Comparison of ENCODE assay signal across 16 cellular contexts in the genomic region with DNA sequence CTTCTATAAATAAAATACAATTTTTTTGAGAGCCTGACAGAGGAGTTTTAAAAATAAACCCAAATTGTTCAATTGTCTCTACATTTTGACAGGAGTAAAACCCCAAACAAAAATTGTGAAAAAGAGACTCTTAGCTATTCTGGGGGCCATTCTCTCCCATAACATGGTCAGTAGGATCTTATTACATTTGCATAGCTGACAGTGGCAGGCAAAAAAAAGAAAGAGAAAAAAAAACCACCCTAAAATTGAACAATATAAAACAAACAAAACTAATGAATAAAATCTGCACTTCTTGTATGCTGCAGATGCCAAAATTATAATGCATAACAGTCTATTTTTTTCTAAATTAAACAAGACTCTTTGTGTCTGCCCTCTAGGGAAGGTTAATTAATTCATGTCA.
DNase-seq lines count a peak whose midpoint lies in the region; ATAC-seq, FAIRE-seq and TF ChIP-seq lines count a peak whose summit lies in the region.
"Had no signal": no experiment of that assay in that cellular context is flagged by ENCODE, and none has a peak within 500 bp of the region (broad histone marks: within the 10 kb centered on the region; RNA-seq: fewer than 3 reads in every experiment).

No MANE protein-coding gene starts in this region.

- no peaks in the 10 kb centered on the region for H3K9me3 Mint-ChIP-seq in astrocyte (ENCODE audit: unreplicated experiment)
- H3K9me3 Mint-ChIP-seq: CD8-positive, alpha-beta T cell had no signal

- FAIRE-seq in astrocyte (lab: Jason Lieb, UNC) = no peak
- FAIRE-seq: H1 had no signal

- peaks cover 17% of the 10 kb centered on the region for H3K4me1 Mint-ChIP-seq in astrocyte (ENCODE audit: low read depth, unreplicated experiment)
- H3K4me1 Mint-ChIP-seq: B cell had no signal

- DNase-seq in NCI-H69 (lab: John Stamatoyannopoulos, UW) (peak; percentile 90), astrocyte (ENCODE audit: low read depth) (no peak), fibroblast of lung (ENCODE audit: low read depth in 2 of 2) (no peak), thoracic aorta (ENCODE audit: low spot score) (no peak)
- DNase-seq: Calu3; CD8-positive, alpha-beta T cell; DMS79 treated with DMSO at 0.1 percent for 48 hours; GF-D8; H9 had no signal

- TF ChIP-seq CTCF in astrocyte (IDR thresholded peaks at IDR 0.05; ENCODE audit: insufficient read depth, low read depth, low read length) (no peak), fibroblast of lung (conservative IDR thresholded peaks at IDR 0.05 in 1 of 2, IDR thresholded peaks at IDR 0.05 in 1 of 2; ENCODE audit: low read depth in 1 of 2, low read length in 2 of 2) (no peak), thoracic aorta (IDR thresholded peaks at IDR 0.05) (no peak)

- H3K27ac Mint-ChIP-seq in astrocyte (ENCODE audit: unreplicated experiment) = peak overlapping the region; percentile 89
- H3K27ac Mint-ChIP-seq: B cell; CD8-positive, alpha-beta T cell; H9 had no signal

- H3K9me3 ChIP-seq in astrocyte (ENCODE audit: insufficient read depth, low read depth, low read length) = no peaks in the 10 kb centered on the region
- no peaks in the 10 kb centered on the region for H3K9me3 ChIP-seq in fibroblast of lung (ENCODE audit: control insufficient read depth, insufficient read depth, low read depth, low read length)
- H3K9me3 ChIP-seq in thoracic aorta = no peaks in the 10 kb centered on the region
- H3K9me3 ChIP-seq: BLaER1 treated with 17β-estradiol and CSF1 and Interleukin-3, amounts not matched to agents 10 nM and 100 nM had no signal

- H2AFZ ChIP-seq in astrocyte (ENCODE audit: low read depth, low read length) (no peak overlapping the region), fibroblast of lung (ENCODE audit: low read length) (no peak overlapping the region)

- no peak overlapping the region for H3K4me3 Mint-ChIP-seq in astrocyte (ENCODE audit: unreplicated experiment)
- H3K4me3 Mint-ChIP-seq: B cell; CD8-positive, alpha-beta T cell; H9 had no signal

- no peaks in the 10 kb centered on the region for H3K36me3 Mint-ChIP-seq in astrocyte (ENCODE audit: low read depth, unreplicated experiment)
- H3K36me3 Mint-ChIP-seq: CD8-positive, alpha-beta T cell had no signal

- H3K4me3 ChIP-seq in astrocyte (ENCODE audit: insufficient read depth, low read depth, low read length) = no peak overlapping the region
- no peak overlapping the region for H3K4me3 ChIP-seq in fibroblast of lung (replicated peaks in 1 of 4; ENCODE audit: control extremely low read depth in 1 of 4, insufficient read depth in 1 of 4, low read depth in 3 of 4, low read length in 4 of 4)
- H3K4me3 ChIP-seq in thoracic aorta = no peak overlapping the region
- H3K4me3 ChIP-seq: BLaER1 treated with 17β-estradiol and CSF1 and Interleukin-3, amounts not matched to agents 10 nM and 100 nM had no signal

- no peaks in the 10 kb centered on the region for H3K36me3 ChIP-seq in astrocyte (ENCODE audit: insufficient read depth, low read length)
- H3K36me3 ChIP-seq in fibroblast of lung (ENCODE audit: control insufficient read depth, insufficient read depth, low read length) = no peaks in the 10 kb centered on the region
- no peaks in the 10 kb centered on the region for H3K36me3 ChIP-seq in thoracic aorta
- H3K36me3 ChIP-seq: BLaER1 treated with 17β-estradiol and CSF1 and Interleukin-3, amounts not matched to agents 10 nM and 100 nM had no signal

- ATAC-seq in thoracic aorta (ENCODE audit: insufficient number of reproducible peaks, low FRiP score, low read depth) (no peak), HG03159 (IDR thresholded peaks at IDR 0.05; ENCODE audit: unreplicated experiment) (no peak), HG03520 (IDR thresholded peaks at IDR 0.05; ENCODE audit: unreplicated experiment) (no peak)
- no peak for ATAC-seq in activated CD4-positive, CD25-positive, alpha-beta regulatory T cell treated with anti-CD3 and anti-CD28 coated beads, Interleukin-2, amount 50 U/mL, for 24 hours
- ATAC-seq: CD8-positive, alpha-beta T cell had no signal

- H3K79me2 ChIP-seq in astrocyte (ENCODE audit: insufficient read depth, low read length) (no peaks in the 10 kb centered on the region), fibroblast of lung (ENCODE audit: control insufficient read depth, insufficient read depth, low read length) (no peaks in the 10 kb centered on the region)

- no peaks in the 10 kb centered on the region for H4K20me1 ChIP-seq in astrocyte (ENCODE audit: insufficient read depth, low read length)
- H4K20me1 ChIP-seq in fibroblast of lung (ENCODE audit: control insufficient read depth, extremely low read depth, insufficient read depth, low read length) = no peaks in the 10 kb centered on the region
- H4K20me1 ChIP-seq: BLaER1 treated with 17β-estradiol and CSF1 and Interleukin-3, amounts not matched to agents 10 nM and 100 nM had no signal

- H3K27me3 ChIP-seq in astrocyte (ENCODE audit: insufficient read depth, low read length) (no peaks in the 10 kb centered on the region), fibroblast of lung (ENCODE audit: control insufficient read depth, insufficient read depth, low read length) (no peaks in the 10 kb centered on the region), thoracic aorta (replicated peaks; ENCODE audit: insufficient read depth) (no peaks in the 10 kb centered on the region)
- H3K27me3 ChIP-seq: BLaER1 treated with 17β-estradiol and CSF1 and Interleukin-3, amounts not matched to agents 10 nM and 100 nM had no signal

- H3K4me2 ChIP-seq in astrocyte (ENCODE audit: low read length) (no peak overlapping the region), fibroblast of lung (ENCODE audit: extremely low read depth, insufficient read depth, low read length) (peak overlapping the region; percentile 15)
- H3K4me2 ChIP-seq: BLaER1 treated with 17β-estradiol and CSF1 and Interleukin-3, amounts not matched to agents 10 nM and 100 nM had no signal

- H3K9ac ChIP-seq in astrocyte (ENCODE audit: low read length) (no peak overlapping the region), fibroblast of lung (ENCODE audit: insufficient read depth, low read length) (no peak overlapping the region)
- H3K9ac ChIP-seq: BLaER1 treated with 17β-estradiol and CSF1 and Interleukin-3, amounts not matched to agents 10 nM and 100 nM had no signal

- H3K27me3 Mint-ChIP-seq in astrocyte (ENCODE audit: low read depth, unreplicated experiment) = no peaks in the 10 kb centered on the region
- H3K27me3 Mint-ChIP-seq: B cell had no signal

- H3K27ac ChIP-seq in astrocyte (ENCODE audit: low read depth, low read length) = peak overlapping the region; percentile 57
- H3K27ac ChIP-seq in fibroblast of lung (ENCODE audit: insufficient read depth, low read length) = no peak overlapping the region
- peak overlapping the region; percentile 23 to 52 for H3K27ac ChIP-seq in thoracic aorta
- H3K27ac ChIP-seq: BLaER1 treated with 17β-estradiol and CSF1 and Interleukin-3, amounts not matched to agents 10 nM and 100 nM; HL-60 had no signal

- H3K4me1 ChIP-seq in astrocyte (ENCODE audit: insufficient read depth, low read length) = peaks cover 18% of the 10 kb centered on the region
- H3K4me1 ChIP-seq in fibroblast of lung (ENCODE audit: control insufficient read depth, extremely low read depth, insufficient read depth, low read length) = peaks cover 3% of the 10 kb centered on the region
- peaks cover 6 to 23% of the 10 kb centered on the region in 2 donors for H3K4me1 ChIP-seq in thoracic aorta (ENCODE audit: control insufficient read depth in 1 of 2, low read depth in 2 of 2)
- H3K4me1 ChIP-seq: BLaER1 treated with 17β-estradiol and CSF1 and Interleukin-3, amounts not matched to agents 10 nM and 100 nM had no signal
